8 cellular contexts compared by ENCODE assay signal in genomic region chr14:23056956-23057756, GRCh38. TPM values are rescaled to one million over a fixed set of nuclear protein-coding genes. Genes with fewer than 3 reads are reported as not detected.
DNase-seq lines count a peak whose midpoint lies in the region; ATAC-seq and TF ChIP-seq lines count a peak whose summit lies in the region.

A gene with protein sequence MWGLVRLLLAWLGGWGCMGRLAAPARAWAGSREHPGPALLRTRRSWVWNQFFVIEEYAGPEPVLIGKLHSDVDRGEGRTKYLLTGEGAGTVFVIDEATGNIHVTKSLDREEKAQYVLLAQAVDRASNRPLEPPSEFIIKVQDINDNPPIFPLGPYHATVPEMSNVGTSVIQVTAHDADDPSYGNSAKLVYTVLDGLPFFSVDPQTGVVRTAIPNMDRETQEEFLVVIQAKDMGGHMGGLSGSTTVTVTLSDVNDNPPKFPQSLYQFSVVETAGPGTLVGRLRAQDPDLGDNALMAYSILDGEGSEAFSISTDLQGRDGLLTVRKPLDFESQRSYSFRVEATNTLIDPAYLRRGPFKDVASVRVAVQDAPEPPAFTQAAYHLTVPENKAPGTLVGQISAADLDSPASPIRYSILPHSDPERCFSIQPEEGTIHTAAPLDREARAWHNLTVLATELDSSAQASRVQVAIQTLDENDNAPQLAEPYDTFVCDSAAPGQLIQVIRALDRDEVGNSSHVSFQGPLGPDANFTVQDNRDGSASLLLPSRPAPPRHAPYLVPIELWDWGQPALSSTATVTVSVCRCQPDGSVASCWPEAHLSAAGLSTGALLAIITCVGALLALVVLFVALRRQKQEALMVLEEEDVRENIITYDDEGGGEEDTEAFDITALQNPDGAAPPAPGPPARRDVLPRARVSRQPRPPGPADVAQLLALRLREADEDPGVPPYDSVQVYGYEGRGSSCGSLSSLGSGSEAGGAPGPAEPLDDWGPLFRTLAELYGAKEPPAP (minus strand): TSS chr14:23057520. CDS start chr14:23055733, 1,787 bp downstream.

- H3K4me3 ChIP-seq in GM12864 (ENCODE audit: low read depth, low read length): peak within 1 kb of the TSS; percentile 42

- TF ChIP-seq CTCF in GM12864 (IDR thresholded peaks at IDR 0.05; ENCODE audit: low read depth, low read length, missing control alignments): no peak

- no peak for DNase-seq in GM12864 (ENCODE audit: low read depth)
- peak; percentile 41 to 80 (median 48) for DNase-seq in T-helper 2 cell
- peak; percentile 61 for DNase-seq in cerebellar cortex (ENCODE audit: low spot score)
- DNase-seq in left lobe of liver (ENCODE audit: low spot score): peak; percentile 69
- peak; percentile 57 to 64 for DNase-seq in stimulated activated CD4-positive, alpha-beta T cell treated with anti-CD3 and anti-CD28 coated beads, Interleukin-4, amount 100 ng/mL, for 48 hours (ENCODE audit: low read depth in 2 of 2)
- DNase-seq in DMS114 treated with DMSO at 0.1 percent for 48 hours (lab: John Stamatoyannopoulos, UW; ENCODE audit: unreplicated experiment): no peak
- no peak for DNase-seq in NCI-H1048 (lab: John Stamatoyannopoulos, UW)

- ATAC-seq in HG02938 (IDR thresholded peaks at IDR 0.05; ENCODE audit: unreplicated experiment): peak; percentile 38
- peak; percentile 71 for ATAC-seq in left lobe of liver

RNA-seq across cellular contexts. Expression of the gene that starts here (rescaled TPM):
- 0.43 TPM for total RNA-seq in left lobe of liver

Comparison
In these comparisons a context has a peak if more than half of its experiments do, and no peak if none do; other contexts are left out.
1. Peak in DNase-seq and ATAC-seq in left lobe of liver; RNA of the gene not detected or under 1 TPM.
2. DNase-seq: peak in T-helper 2 cell (5 of 5), cerebellar cortex (single experiment) and stimulated activated CD4-positive, alpha-beta T cell treated with anti-CD3 and anti-CD28 coated beads, Interleukin-4, amount 100 ng/mL, for 48 hours (2 of 2); none in GM12864 (single experiment), DMS114 treated with DMSO at 0.1 percent for 48 hours (single experiment) and NCI-H1048 (single experiment).